ENCODE assay signal across 1 cellular context in genomic region chr22:24796860-24797259, GRCh38.
TF ChIP-seq lines count a peak whose summit lies in the region.

No MANE protein-coding gene starts in this region.

TF ChIP-seq in K562, 482 proteins besides CTCF, POLR2A, EP300 and RAD21:
- TF ChIP-seq ZNF764 (CRISPR knock-in tag; IDR thresholded peaks at IDR 0.05; ENCODE audit: low read depth) (no peak), ZNF316 (IDR thresholded peaks at IDR 0.05) (peak; percentile 22; the same call in 1 of the 2 replicates), EWSR1 (IDR thresholded peaks at IDR 0.05; ENCODE audit: borderline replicate concordance, low read depth, partially characterized antibody) (no peak)
